Comparison of ENCODE assay signal across 8 cellular contexts in the genomic region with DNA sequence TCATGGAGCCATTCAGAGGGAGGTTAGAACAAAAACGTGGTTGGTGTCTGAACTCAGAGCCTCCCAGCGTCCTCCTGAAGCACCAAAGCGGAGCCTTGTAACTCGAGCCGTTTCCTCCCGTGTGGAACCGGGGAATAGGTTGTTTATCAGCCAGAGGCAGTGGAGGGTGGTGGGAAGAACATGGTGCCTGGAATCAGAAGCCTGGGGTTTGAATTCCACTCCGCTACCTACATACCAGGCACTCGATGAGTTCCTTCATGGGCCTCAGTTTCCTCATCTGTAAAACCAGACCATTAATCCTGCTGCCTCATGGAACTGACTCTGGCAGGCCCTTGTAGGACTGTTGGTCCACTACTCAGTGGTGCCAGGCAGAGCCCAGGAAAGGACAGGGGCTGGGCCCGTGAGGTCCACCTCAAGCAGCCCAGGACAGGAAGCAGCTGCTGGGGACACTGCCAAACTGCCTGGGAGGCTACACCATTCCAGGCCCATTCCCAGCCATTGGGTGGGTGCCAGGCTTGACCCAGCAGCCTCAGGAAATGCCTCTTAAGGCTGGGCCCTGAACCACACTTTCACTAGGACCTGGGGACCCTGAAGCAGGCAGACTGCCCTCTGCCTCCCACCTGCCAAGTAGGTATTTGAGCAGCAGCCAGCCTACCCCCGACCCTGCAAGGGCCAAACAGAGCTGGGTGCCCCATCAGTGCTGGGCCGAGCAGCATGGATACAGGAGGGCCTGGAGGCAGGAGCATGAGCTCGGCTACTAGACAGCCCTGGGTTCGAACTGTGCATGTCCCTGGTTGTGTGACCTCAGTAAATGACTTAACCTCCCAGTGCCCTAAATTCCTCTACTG. TPM values are rescaled to one million over a fixed set of nuclear protein-coding genes. Genes with fewer than 3 reads are reported as not detected.
A peak's percentile ranks its signal among the peaks of the same experiment; 100 is the strongest.
DNase-seq lines count a peak whose midpoint lies in the region; ATAC-seq and TF ChIP-seq lines count a peak whose summit lies in the region.

No MANE protein-coding gene starts in this region.

- H3K9me3 ChIP-seq in GM23248 (ENCODE audit: low read depth) (no peaks in the 10 kb centered on the region), RWPE2 (ENCODE audit: severe bottlenecking) (no peaks in the 10 kb centered on the region), mammary epithelial cell (replicated peaks; ENCODE audit: insufficient read depth, low read length) (no peaks in the 10 kb centered on the region)

- no peaks in the 10 kb centered on the region for H3K4me1 ChIP-seq in GM23248 (ENCODE audit: insufficient read depth)
- peaks cover 6% of the 10 kb centered on the region for H3K4me1 ChIP-seq in RWPE2 (ENCODE audit: insufficient read depth, poor library complexity, severe bottlenecking)
- peaks cover 11% of the 10 kb centered on the region for H3K4me1 ChIP-seq in mammary epithelial cell (ENCODE audit: insufficient read depth, low read length)

- H3K4me3 ChIP-seq in GM23248 (no peak overlapping the region), RWPE2 (ENCODE audit: severe bottlenecking) (no peak overlapping the region), mammary epithelial cell (replicated peaks in 1 of 3; ENCODE audit: insufficient read depth in 1 of 3, low read depth in 2 of 3, low read length in 3 of 3) (no peak overlapping the region)

- in situ Hi-C loops in GM23248 (cut with MboI) (loop anchor here (10.0 kb wide), 1 partner anchor 80 kb away; no protein-coding TSS in a partner anchor), mammary epithelial cell (cut with MboI; ENCODE audit: low sequenced_read_pairs in 2 of 2) (loop anchor here in 1 of 2 donors (5.0 kb wide), 1 partner anchor 62 kb away; a partner anchor contains a TSS)

- BruUV-seq in mammary epithelial cell (replicated peaks; lab: Mats Ljungman, UMichigan), result no TSS peak

- WGBS in GM23248 (ENCODE audit: low coverage in 1 of 2, low lambda C conversion rate in 2 of 2, missing lambda C conversion rate in 2 of 2), 2 experiments, result 78 to 79% methylated on average over 14 of the region's 14 CpGs
- 64% methylated on average over 13 of the region's 14 CpGs for WGBS in mammary epithelial cell (ENCODE audit: low coverage, missing lambda C conversion rate)

- ATAC-seq in RWPE2 (ENCODE audit: low read depth), result 0 out of 3 replicates have a peak, but pooled peaks have one; percentile 5
- ATAC-seq in Right ventricle myocardium superior (ENCODE audit: poor library complexity), result peak; percentile 24
- ATAC-seq in sciatic nerve, result peak; percentile 15
- no peak for ATAC-seq in GM21723 (IDR thresholded peaks at IDR 0.05; ENCODE audit: unreplicated experiment)

- DNase-seq in GM23248, result peak; percentile 5
- no peak for DNase-seq in RWPE2 (ENCODE audit: low spot score)
- DNase-seq in Right ventricle myocardium superior, result peak; percentile 76
- no peak for DNase-seq in sciatic nerve (ENCODE audit: low spot score)
- DNase-seq in activated CD4-positive, CD25-positive, alpha-beta regulatory T cell (lab: John Stamatoyannopoulos, UW), result no peak
- DNase-seq in NCI-H128 (lab: John Stamatoyannopoulos, UW; ENCODE audit: unreplicated experiment), result no peak
- no peak for DNase-seq in mammary epithelial cell

- CTCF ChIA-PET in mammary epithelial cell (lab: Charles Lee; ENCODE audit: low non-redundant PET), result no interaction called here

- no peaks in the 10 kb centered on the region for H3K9me2 ChIP-seq in GM23248 (ENCODE audit: insufficient read depth)

- H3K4me2 ChIP-seq in GM23248 (ENCODE audit: unreplicated experiment) (no peak overlapping the region), mammary epithelial cell (ENCODE audit: insufficient read depth, low read depth, low read length) (no peak overlapping the region)

- H3K9ac ChIP-seq in GM23248 (no peak overlapping the region), mammary epithelial cell (ENCODE audit: insufficient read depth, low read length) (no peak overlapping the region)

- H3F3A ChIP-seq in GM23248 (ENCODE audit: insufficient read depth), result no peaks in the 10 kb centered on the region

- TF ChIP-seq CTCF in RWPE2 (IDR thresholded peaks at IDR 0.05; ENCODE audit: poor library complexity, severe bottlenecking) (no peak), mammary epithelial cell (conservative IDR thresholded peaks at IDR 0.05 in 1 of 2, IDR thresholded peaks at IDR 0.05 in 1 of 2; ENCODE audit: extremely low read depth in 1 of 2, insufficient read depth in 1 of 2, low read depth in 1 of 2, low read length in 2 of 2) (no peak)

- no peaks in the 10 kb centered on the region for H4K20me1 ChIP-seq in GM23248 (ENCODE audit: insufficient read depth)
- no peaks in the 10 kb centered on the region for H4K20me1 ChIP-seq in mammary epithelial cell (ENCODE audit: insufficient read depth, low read length)

- H3K36me3 ChIP-seq in GM23248 (ENCODE audit: low read depth), result no peaks in the 10 kb centered on the region
- peaks cover 13% of the 10 kb centered on the region for H3K36me3 ChIP-seq in RWPE2 (ENCODE audit: low read depth)
- H3K36me3 ChIP-seq in mammary epithelial cell (ENCODE audit: insufficient read depth, low read length), result peaks cover 5% of the 10 kb centered on the region

- no peak overlapping the region for H2AFZ ChIP-seq in GM23248
- H2AFZ ChIP-seq in mammary epithelial cell (ENCODE audit: low read depth, low read length), result no peak overlapping the region

- intact Hi-C loops in Right ventricle myocardium superior (cut with DNase I), result loop anchor here (5.0 kb wide), 1 partner anchor 62 kb away; a partner anchor contains a TSS
- intact Hi-C loops in sciatic nerve (cut with DNase I), result loop anchor here (5.0 kb wide), 1 partner anchor 82 kb away; no protein-coding TSS in a partner anchor
- intact Hi-C loops in mammary epithelial cell (cut with micrococcal nuclease), result no loop called here

- dilution Hi-C loops in mammary epithelial cell (cut with HindIII; ENCODE audit: low sequenced_read_pairs), result no loop called here

- no peak overlapping the region for H3K27ac ChIP-seq in GM23248
- no peak overlapping the region for H3K27ac ChIP-seq in RWPE2 (ENCODE audit: poor library complexity, severe bottlenecking)
- no peak overlapping the region for H3K27ac ChIP-seq in mammary epithelial cell (ENCODE audit: insufficient read depth, low read depth, low read length)

- H3K27me3 ChIP-seq in GM23248 (replicated peaks; ENCODE audit: insufficient read depth) (no peaks in the 10 kb centered on the region), RWPE2 (ENCODE audit: insufficient read depth, poor library complexity, severe bottlenecking) (no peaks in the 10 kb centered on the region), mammary epithelial cell (ENCODE audit: insufficient read depth, low read length) (no peaks in the 10 kb centered on the region)

- H3K79me2 ChIP-seq in GM23248 (ENCODE audit: insufficient read depth) (no peaks in the 10 kb centered on the region), mammary epithelial cell (ENCODE audit: insufficient read depth, low read length) (no peaks in the 10 kb centered on the region)

RNA-seq across cellular contexts. Expression of a gene that starts 33.4 kb away (rescaled TPM):
- total RNA-seq in GM23248 (2014; rRNA removed; shearing (Covaris generic)), result 1.8 and 2.5 TPM in 2 replicates
- polyA plus RNA-seq in GM23248 (2016; fragmentation: Nextera tagmentation; extraction: Ambion mirVana) (9.2 and 9.6 TPM in 2 replicates), mammary epithelial cell (60.1 TPM)
- total RNA-seq in Right ventricle myocardium superior (15.3 TPM), sciatic nerve (30.3 TPM), mammary epithelial cell (10 to 100 TPM in 1 of 2 donors, 1 to 10 TPM in 1; 6.2 to 37.2 TPM)
- 39.5 TPM for polyA minus RNA-seq in mammary epithelial cell

Comparison
In these comparisons a context has a peak if more than half of its experiments do, and no peak if none do; other contexts are left out.
1. DNase-seq: peak in GM23248 (single experiment) and Right ventricle myocardium superior (single experiment); none in RWPE2 (single experiment), sciatic nerve (single experiment), activated CD4-positive, CD25-positive, alpha-beta regulatory T cell (0 of 4), NCI-H128 (single experiment) and mammary epithelial cell (single experiment).